In the genomic region with DNA sequence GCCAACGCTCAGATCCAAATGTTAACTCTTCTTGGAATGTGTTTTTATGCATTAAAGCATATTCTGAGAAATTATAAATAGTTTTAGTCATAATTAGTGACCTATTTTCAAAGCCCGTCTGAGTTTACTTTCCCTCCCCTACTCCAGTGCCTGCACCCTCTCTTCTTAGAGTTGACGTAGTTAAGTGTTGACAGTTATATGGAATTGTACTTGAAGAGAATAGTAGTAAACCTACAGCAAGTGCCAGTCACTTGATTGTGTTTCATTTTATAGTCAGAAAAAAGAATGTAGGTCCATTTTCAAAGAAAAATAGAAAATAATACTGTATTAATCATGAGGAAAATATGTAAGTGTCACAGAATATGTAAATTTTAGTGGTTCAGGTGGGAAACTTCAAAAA, we compare ENCODE assay signal across 24 cellular contexts.
"Had no signal": no experiment of that assay in that cellular context is flagged by ENCODE, and none has a peak within 500 bp of the region (broad histone marks: within the 10 kb centered on the region; RNA-seq: fewer than 3 reads in every experiment).

No MANE protein-coding gene starts in this region.

- H3K36me3 ChIP-seq: colonic mucosa had no signal

- DNase-seq: colonic mucosa; cortex of kidney; dermis blood vessel endothelial cell; dorsolateral prefrontal cortex; effector CD4-positive, alpha-beta T cell; effector memory CD4-positive, alpha-beta T cell; effector memory CD8-positive, alpha-beta T cell; endodermal cell; erythroblast; esophagus squamous epithelium; foreskin fibroblast; foreskin keratinocyte; foreskin melanocyte; gastrocnemius medialis; glutamatergic neuron; heart left ventricle; heart right ventricle had no signal

- ATAC-seq: effector memory CD8-positive, alpha-beta T cell; esophagus mucosa; foreskin keratinocyte; gastrocnemius medialis; gastroesophageal sphincter; heart right ventricle had no signal

- H3K4me1 ChIP-seq: colonic mucosa, esophagus muscularis mucosa, esophagus squamous epithelium, foreskin keratinocyte, gastrocnemius medialis, gastroesophageal sphincter, heart left ventricle had no signal

- H3K4me1 Mint-ChIP-seq: endodermal cell had no signal

- H3K9me3 ChIP-seq: colonic mucosa, esophagus muscularis mucosa, esophagus squamous epithelium, gastrocnemius medialis, gastroesophageal sphincter, heart left ventricle, heart right ventricle had no signal

- H3K4me3 ChIP-seq: colonic mucosa, coronary artery, dorsolateral prefrontal cortex, esophagus muscularis mucosa, esophagus squamous epithelium, gastrocnemius medialis, gastroesophageal sphincter, heart left ventricle, heart right ventricle, hepatocyte had no signal

- H3K27ac Mint-ChIP-seq: dendritic cell treated with granulocyte-macrophage colony-stimulating factor and Interleukin-4, amounts not matched to agents 40 ng/mL and 50 ng/mL, for 4 days; endodermal cell had no signal

- H3K27ac ChIP-seq: colonic mucosa, coronary artery, dorsolateral prefrontal cortex, epithelial cell of prostate, esophagus muscularis mucosa, esophagus squamous epithelium, foreskin keratinocyte, gastroesophageal sphincter, heart left ventricle, heart right ventricle, hepatocyte had no signal

- H3K4me3 Mint-ChIP-seq: dendritic cell treated with granulocyte-macrophage colony-stimulating factor and Interleukin-4, amounts not matched to agents 40 ng/mL and 50 ng/mL, for 4 days; effector memory CD8-positive, alpha-beta T cell; endodermal cell had no signal

- H3K27me3 ChIP-seq: colonic mucosa, dorsolateral prefrontal cortex, esophagus muscularis mucosa, esophagus squamous epithelium, foreskin keratinocyte, gastrocnemius medialis, gastroesophageal sphincter, heart left ventricle, heart right ventricle, hepatocyte had no signal

- H3K27me3 Mint-ChIP-seq: dendritic cell treated with granulocyte-macrophage colony-stimulating factor and Interleukin-4, amounts not matched to agents 40 ng/mL and 50 ng/mL, for 4 days; effector memory CD8-positive, alpha-beta T cell had no signal

- H3K9me3 Mint-ChIP-seq: dendritic cell treated with granulocyte-macrophage colony-stimulating factor and Interleukin-4, amounts not matched to agents 40 ng/mL and 50 ng/mL, for 4 days; effector memory CD8-positive, alpha-beta T cell; endodermal cell had no signal
